ENCODE assay signal across 18 cellular contexts in genomic region chr1:180572745-180573144, GRCh38. TPM values are rescaled to one million over a fixed set of nuclear protein-coding genes. Genes with fewer than 3 reads are reported as not detected.
A peak's percentile ranks its signal among the peaks of the same experiment; 100 is the strongest.
DNase-seq lines count a peak whose midpoint lies in the region; ATAC-seq and TF ChIP-seq lines count a peak whose summit lies in the region.
"Had no signal": no experiment of that assay in that cellular context is flagged by ENCODE, and none has a peak within 500 bp of the region (broad histone marks: within the 10 kb centered on the region; RNA-seq: fewer than 3 reads in every experiment).

No MANE protein-coding gene starts in this region.

- no peaks in the 10 kb centered on the region for H3K36me3 Mint-ChIP-seq in activated naive CD4-positive, alpha-beta T cell treated with anti-CD3 and anti-CD28 coated beads, Interleukin-2, amount 50 U/mL, for 24 hours
- no peaks in the 10 kb centered on the region for H3K36me3 Mint-ChIP-seq in Calu3 (ENCODE audit: insufficient read depth, unreplicated experiment)
- no peaks in the 10 kb centered on the region for H3K36me3 Mint-ChIP-seq in activated naive CD8-positive, alpha-beta T cell treated with anti-CD3 and anti-CD28 coated beads, Interleukin-2, amount 50 U/mL, for 24 hours (ENCODE audit: low read depth)

- CTCF ChIA-PET in Calu3 (lab: Charles Lee): interaction anchor here (0.6 to 1.0 kb wide), 2 partner anchors 14 to 59 kb away, joined by 3 to 7 read pairs; partner anchors contain the start of gene XPR1

- TF ChIP-seq CTCF in Calu3 (IDR thresholded peaks at IDR 0.05; ENCODE audit: unreplicated experiment) (no peak), lower lobe of right lung (IDR thresholded peaks at IDR 0.05) (no peak)

- no peak overlapping the region for H3K4me3 ChIP-seq in lower lobe of right lung
- H3K4me3 ChIP-seq: PC-9 had no signal

- H3K4me3 Mint-ChIP-seq in activated naive CD4-positive, alpha-beta T cell treated with anti-CD3 and anti-CD28 coated beads, Interleukin-2, amount 50 U/mL, for 24 hours: no peak overlapping the region
- H3K4me3 Mint-ChIP-seq in Calu3 (ENCODE audit: low read depth, unreplicated experiment): no peak overlapping the region
- H3K4me3 Mint-ChIP-seq in activated naive CD8-positive, alpha-beta T cell treated with anti-CD3 and anti-CD28 coated beads, Interleukin-2, amount 50 U/mL, for 24 hours: no peak overlapping the region
- H3K4me3 Mint-ChIP-seq: CD4-positive, alpha-beta T cell had no signal

- DNase-seq in activated naive CD4-positive, alpha-beta T cell (lab: John Stamatoyannopoulos, UW): no peak
- DNase-seq in Calu3 (no peak), lower lobe of right lung (no peak), SIG-M5 (lab: John Stamatoyannopoulos, UW) (no peak), NCI-H1092 treated with DMSO at 0.1 percent for 48 hours (lab: John Stamatoyannopoulos, UW) (no peak)
- no peak for DNase-seq in activated naive CD8-positive, alpha-beta T cell treated with anti-CD3 and anti-CD28 coated beads, Interleukin-2, amount 50 U/mL, for 24 hours
- DNase-seq: ACHN; CD4-positive, alpha-beta T cell; GF-D8; NCI-H1105; NCI-H1694 treated with DMSO at 0.1 percent for 48 hours; NCI-H446; NCI-H748 treated with DMSO at 0.1 percent for 48 hours had no signal

- peak overlapping the region; percentile 93 for H3K27ac Mint-ChIP-seq in activated naive CD4-positive, alpha-beta T cell treated with anti-CD3 and anti-CD28 coated beads, Interleukin-2, amount 50 U/mL, for 24 hours
- peak overlapping the region; percentile 78 for H3K27ac Mint-ChIP-seq in Calu3 (ENCODE audit: unreplicated experiment)
- H3K27ac Mint-ChIP-seq in activated naive CD8-positive, alpha-beta T cell treated with anti-CD3 and anti-CD28 coated beads, Interleukin-2, amount 50 U/mL, for 24 hours: peak overlapping the region; percentile 82
- H3K27ac Mint-ChIP-seq: CD4-positive, alpha-beta T cell had no signal

- no peaks in the 10 kb centered on the region for H3K9me3 ChIP-seq in lower lobe of right lung

- H3K27ac ChIP-seq in lower lobe of right lung: no peak overlapping the region
- H3K27ac ChIP-seq: KMS-11, PC-9 had no signal

- ATAC-seq in activated naive CD8-positive, alpha-beta T cell treated with anti-CD3 and anti-CD28 coated beads, Interleukin-2, amount 50 U/mL, for 24 hours: no peak
- peak; percentile 33 to 61 for ATAC-seq in lower lobe of right lung

- H3K27me3 ChIP-seq in lower lobe of right lung (ENCODE audit: low read depth): no peaks in the 10 kb centered on the region

- H3K27me3 Mint-ChIP-seq in activated naive CD4-positive, alpha-beta T cell treated with anti-CD3 and anti-CD28 coated beads, Interleukin-2, amount 50 U/mL, for 24 hours: peaks cover 1% of the 10 kb centered on the region
- no peaks in the 10 kb centered on the region for H3K27me3 Mint-ChIP-seq in Calu3 (ENCODE audit: unreplicated experiment)
- peaks cover 15% of the 10 kb centered on the region for H3K27me3 Mint-ChIP-seq in activated naive CD8-positive, alpha-beta T cell treated with anti-CD3 and anti-CD28 coated beads, Interleukin-2, amount 50 U/mL, for 24 hours

- H3K4me1 Mint-ChIP-seq in activated naive CD4-positive, alpha-beta T cell treated with anti-CD3 and anti-CD28 coated beads, Interleukin-2, amount 50 U/mL, for 24 hours: peaks cover 31% of the 10 kb centered on the region
- peaks cover 52% of the 10 kb centered on the region for H3K4me1 Mint-ChIP-seq in Calu3 (ENCODE audit: low read depth, unreplicated experiment)
- peaks cover 27% of the 10 kb centered on the region for H3K4me1 Mint-ChIP-seq in activated naive CD8-positive, alpha-beta T cell treated with anti-CD3 and anti-CD28 coated beads, Interleukin-2, amount 50 U/mL, for 24 hours

- no peaks in the 10 kb centered on the region for H3K36me3 ChIP-seq in lower lobe of right lung

- intact Hi-C loops in Calu3 (cut with micrococcal nuclease; ENCODE audit: unreplicated experiment): no loop called here
- intact Hi-C loops in lower lobe of right lung (cut with DNase I): no loop called here

- H3K4me1 ChIP-seq in lower lobe of right lung: peaks cover 14% of the 10 kb centered on the region

- no TSS peak for BruUV-seq in Calu3 (replicated peaks; lab: Mats Ljungman, UMichigan)

- H3K9me3 Mint-ChIP-seq in activated naive CD4-positive, alpha-beta T cell treated with anti-CD3 and anti-CD28 coated beads, Interleukin-2, amount 50 U/mL, for 24 hours: no peaks in the 10 kb centered on the region
- no peaks in the 10 kb centered on the region for H3K9me3 Mint-ChIP-seq in Calu3 (ENCODE audit: low read depth, unreplicated experiment)
- H3K9me3 Mint-ChIP-seq in activated naive CD8-positive, alpha-beta T cell treated with anti-CD3 and anti-CD28 coated beads, Interleukin-2, amount 50 U/mL, for 24 hours: peaks cover 6% of the 10 kb centered on the region
- H3K9me3 Mint-ChIP-seq: CD4-positive, alpha-beta T cell had no signal

RNA-seq across cellular contexts. Expression of gene OVAAL, which starts 14.0 kb away (rescaled TPM):
- total RNA-seq in Calu3 (2022) (not detected in 2 replicates), lower lobe of right lung (not detected)
- total RNA-seq: CD4-positive, alpha-beta T cell; H4; MCF 10A; PC-9 had no signal

RNA-seq across cellular contexts. Expression of gene XPR1, which starts 59.1 kb away (rescaled TPM):
- 33.7 and 44.5 TPM in 2 replicates for total RNA-seq in Calu3 (2022)
- total RNA-seq in lower lobe of right lung: 21.1 TPM
